Comparison of ENCODE assay signal across 2 cellular contexts in genomic region chr6:117485433-117485832, GRCh38.
TF ChIP-seq lines count a peak whose summit lies in the region.

No MANE protein-coding gene starts in this region.

TF ChIP-seq in IMR-90, 13 proteins besides CTCF, POLR2A, EP300 and RAD21 (continued from another document):
- TF ChIP-seq USF2 (IDR thresholded peaks at IDR 0.05; ENCODE audit: low read depth, low read length) (no peak), ELK1 (IDR thresholded peaks at IDR 0.05; ENCODE audit: borderline replicate concordance, low read depth, low read length) (no peak), RCOR1 (IDR thresholded peaks at IDR 0.05; ENCODE audit: insufficient replicate concordance, low read length) (no peak)

TF ChIP-seq in WTC11, 78 proteins besides CTCF, POLR2A, EP300 and RAD21 (continued from another document):
- TF ChIP-seq ZBTB43 (CRISPR knock-in tag; IDR thresholded peaks at IDR 0.05) (no peak), SOX15 (CRISPR knock-in tag; IDR thresholded peaks at IDR 0.05) (no peak), SP1 (CRISPR knock-in tag; conservative IDR thresholded peaks at IDR 0.05) (no peak), ZNF138 (CRISPR knock-in tag; conservative IDR thresholded peaks at IDR 0.05) (no peak), ELF4 (CRISPR knock-in tag; IDR thresholded peaks at IDR 0.05; ENCODE audit: low read depth) (no peak), ZNF219 (CRISPR knock-in tag; IDR thresholded peaks at IDR 0.05; ENCODE audit: borderline replicate concordance) (no peak), MXD4 (CRISPR knock-in tag; IDR thresholded peaks at IDR 0.05; ENCODE audit: borderline replicate concordance) (no peak), SMAD3 (CRISPR knock-in tag; IDR thresholded peaks at IDR 0.05; ENCODE audit: borderline replicate concordance) (no peak), ZNF263 (CRISPR knock-in tag; IDR thresholded peaks at IDR 0.05; ENCODE audit: low read depth) (no peak), ZNF532 (CRISPR knock-in tag; IDR thresholded peaks at IDR 0.05; ENCODE audit: borderline replicate concordance) (no peak), HMGA2 (CRISPR knock-in tag; IDR thresholded peaks at IDR 0.05) (no peak), RELA (CRISPR knock-in tag; IDR thresholded peaks at IDR 0.05; ENCODE audit: borderline replicate concordance) (no peak), NR3C1 (CRISPR knock-in tag; conservative IDR thresholded peaks at IDR 0.05; ENCODE audit: low read depth) (no peak)
